In the genomic region with DNA sequence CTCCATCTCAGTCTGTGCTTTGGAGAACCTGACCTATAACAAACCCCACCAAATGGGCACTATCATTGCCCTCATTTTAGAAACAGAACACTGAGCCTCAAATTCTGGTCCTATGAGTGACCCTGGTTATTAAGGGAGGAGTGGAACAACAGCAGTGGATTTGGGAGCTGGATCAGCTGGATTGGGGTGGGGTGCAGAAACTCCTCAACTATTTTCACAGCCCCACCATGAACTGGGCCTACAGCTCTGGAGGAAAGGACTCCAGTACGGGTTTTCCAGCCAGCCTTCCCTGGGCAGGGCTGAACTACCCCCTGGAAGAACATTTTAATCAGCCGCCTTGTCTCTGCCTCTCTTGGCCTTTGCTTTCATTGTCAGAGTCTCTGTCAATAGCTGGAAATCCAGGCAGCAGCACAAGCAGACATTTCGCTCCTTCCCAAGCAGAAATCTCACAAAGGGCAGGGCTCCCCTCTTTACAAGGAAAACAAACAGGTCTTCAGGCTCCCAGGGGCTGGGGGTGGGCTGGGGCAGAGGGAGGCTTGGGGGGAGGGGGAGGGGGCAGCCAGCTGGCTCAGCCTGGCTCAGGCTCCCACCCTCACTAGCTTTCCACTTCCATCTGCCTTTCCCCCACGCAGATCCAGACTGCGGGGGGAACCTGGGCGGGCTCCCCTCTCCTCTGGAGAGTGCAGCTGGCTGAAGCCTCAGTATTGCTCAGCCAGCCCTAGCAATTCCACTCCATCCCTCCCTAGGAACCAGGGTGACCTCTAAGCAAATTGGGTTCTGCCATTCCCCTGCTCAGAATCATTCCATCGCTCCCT, we compare ENCODE assay signal across 8 cellular contexts. TPM values are rescaled to one million over a fixed set of nuclear protein-coding genes. Genes with fewer than 3 reads are reported as not detected.
DNase-seq lines count a peak whose midpoint lies in the region; ATAC-seq and TF ChIP-seq lines count a peak whose summit lies in the region.

No MANE protein-coding gene starts in this region.

- peak; percentile 49 to 58 for TF ChIP-seq RAD21 in liver (IDR thresholded peaks at IDR 0.05)

- H3K27ac Mint-ChIP-seq in natural killer cell treated with Interleukin-12 subunit alpha and Interleukin-12 subunit beta and Interleukin-15 and Interleukin-18, amount 100 ng/mL, for 72 hours, result no peak overlapping the region

- H3K36me3 Mint-ChIP-seq in natural killer cell treated with Interleukin-12 subunit alpha and Interleukin-12 subunit beta and Interleukin-15 and Interleukin-18, amount 100 ng/mL, for 72 hours, result no peaks in the 10 kb centered on the region

- H3K9me3 ChIP-seq in colonic mucosa, result no peaks in the 10 kb centered on the region
- no peaks in the 10 kb centered on the region for H3K9me3 ChIP-seq in liver (ENCODE audit: control insufficient read depth in 4 of 4, low read length in 3 of 4)
- no peaks in the 10 kb centered on the region for H3K9me3 ChIP-seq in tibial artery

- peak; percentile 74 for DNase-seq in HT-29 (ENCODE audit: low spot score)
- DNase-seq in NCI-H526 treated with DMSO at 0.1 percent for 48 hours (lab: John Stamatoyannopoulos, UW), result peak; percentile 75
- DNase-seq in colonic mucosa, result peak; percentile 85
- DNase-seq in tibial artery, result peak in 1 of 2 donors; percentile 62
- DNase-seq in activated gamma-delta T cell treated with Interleukin-2 at 50 U/mL for 16 hours, result no peak
- no peak for DNase-seq in natural killer cell treated with Interleukin-12 subunit alpha and Interleukin-12 subunit beta and Interleukin-15 and Interleukin-18, amount 100 ng/mL, for 72 hours (ENCODE audit: low spot score)

- H3K36me3 ChIP-seq in colonic mucosa (no peaks in the 10 kb centered on the region), liver (ENCODE audit: control insufficient read depth in 4 of 4, insufficient read depth in 3 of 4, low read depth in 1 of 4, low read length in 3 of 4) (no peaks in the 10 kb centered on the region), tibial artery (no peaks in the 10 kb centered on the region)

- peaks cover 7% of the 10 kb centered on the region for H3K4me1 ChIP-seq in colonic mucosa
- H3K4me1 ChIP-seq in liver (ENCODE audit: control insufficient read depth in 4 of 4, insufficient read depth in 4 of 4, low read length in 3 of 4), result peaks cover 4 to 14% (median 9%) of the 10 kb centered on the region in 4 donors
- peaks cover 0 to 12% (median 9%) of the 10 kb centered on the region in 4 donors for H3K4me1 ChIP-seq in tibial artery

- WGBS in liver, result 11% methylated on average over 7 of the region's 7 CpGs

- ATAC-seq in HG02970 (IDR thresholded peaks at IDR 0.05; ENCODE audit: low FRiP score, unreplicated experiment), result no peak
- ATAC-seq in natural killer cell treated with Interleukin-12 subunit alpha and Interleukin-12 subunit beta and Interleukin-15 and Interleukin-18, amount 100 ng/mL, for 72 hours, result no peak

- H3K27me3 ChIP-seq in colonic mucosa (no peaks in the 10 kb centered on the region), liver (ENCODE audit: control insufficient read depth in 4 of 4, insufficient read depth in 4 of 4, low read length in 3 of 4) (no peaks in the 10 kb centered on the region), tibial artery (no peaks in the 10 kb centered on the region)

- H3K27me3 Mint-ChIP-seq in natural killer cell treated with Interleukin-12 subunit alpha and Interleukin-12 subunit beta and Interleukin-15 and Interleukin-18, amount 100 ng/mL, for 72 hours, result peaks cover 31 to 36% of the 10 kb centered on the region in 2 donors

- H3K9me3 Mint-ChIP-seq in natural killer cell treated with Interleukin-12 subunit alpha and Interleukin-12 subunit beta and Interleukin-15 and Interleukin-18, amount 100 ng/mL, for 72 hours, result no peaks in the 10 kb centered on the region

- H3K4me3 ChIP-seq in colonic mucosa (no peak overlapping the region), liver (ENCODE audit: low read depth in 1 of 3, low read length in 3 of 3) (peak overlapping the region in 1 of 3 donors; percentile 22), tibial artery (no peak overlapping the region)

- no peak overlapping the region for H3K4me3 Mint-ChIP-seq in natural killer cell treated with Interleukin-12 subunit alpha and Interleukin-12 subunit beta and Interleukin-15 and Interleukin-18, amount 100 ng/mL, for 72 hours

- peak overlapping the region; percentile 51 for H3K27ac ChIP-seq in colonic mucosa
- peak overlapping the region; percentile 51 to 64 for H3K27ac ChIP-seq in liver (ENCODE audit: low read depth in 1 of 2, low read length in 2 of 2)
- H3K27ac ChIP-seq in tibial artery, result peak overlapping the region; percentile 49 to 57

- H3K9ac ChIP-seq in colonic mucosa (ENCODE audit: low read depth in 2 of 2, low read length in 2 of 2), result peak overlapping the region; percentile 48 to 54
- no peak overlapping the region for H3K9ac ChIP-seq in liver (ENCODE audit: low read depth in 1 of 2, low read length in 2 of 2)

- TF ChIP-seq CTCF in colonic mucosa (IDR thresholded peaks at IDR 0.05) (no peak), liver (IDR thresholded peaks at IDR 0.05; ENCODE audit: low read depth, low read length, missing input control) (no peak), tibial artery (IDR thresholded peaks at IDR 0.05) (no peak)

- H3K4me1 Mint-ChIP-seq in natural killer cell treated with Interleukin-12 subunit alpha and Interleukin-12 subunit beta and Interleukin-15 and Interleukin-18, amount 100 ng/mL, for 72 hours (ENCODE audit: low read depth in 2 of 2), result peaks cover 0 to 7% of the 10 kb centered on the region in 2 donors

- intact Hi-C loops in colonic mucosa (cut with DNase I), result no loop called here
- intact Hi-C loops in tibial artery (cut with DNase I; ENCODE audit: low total_unique reads), result no loop called here

TF ChIP-seq in liver, 16 proteins besides CTCF, POLR2A, EP300 and RAD21 (continues in another document):
- TF ChIP-seq, protein P1, sequence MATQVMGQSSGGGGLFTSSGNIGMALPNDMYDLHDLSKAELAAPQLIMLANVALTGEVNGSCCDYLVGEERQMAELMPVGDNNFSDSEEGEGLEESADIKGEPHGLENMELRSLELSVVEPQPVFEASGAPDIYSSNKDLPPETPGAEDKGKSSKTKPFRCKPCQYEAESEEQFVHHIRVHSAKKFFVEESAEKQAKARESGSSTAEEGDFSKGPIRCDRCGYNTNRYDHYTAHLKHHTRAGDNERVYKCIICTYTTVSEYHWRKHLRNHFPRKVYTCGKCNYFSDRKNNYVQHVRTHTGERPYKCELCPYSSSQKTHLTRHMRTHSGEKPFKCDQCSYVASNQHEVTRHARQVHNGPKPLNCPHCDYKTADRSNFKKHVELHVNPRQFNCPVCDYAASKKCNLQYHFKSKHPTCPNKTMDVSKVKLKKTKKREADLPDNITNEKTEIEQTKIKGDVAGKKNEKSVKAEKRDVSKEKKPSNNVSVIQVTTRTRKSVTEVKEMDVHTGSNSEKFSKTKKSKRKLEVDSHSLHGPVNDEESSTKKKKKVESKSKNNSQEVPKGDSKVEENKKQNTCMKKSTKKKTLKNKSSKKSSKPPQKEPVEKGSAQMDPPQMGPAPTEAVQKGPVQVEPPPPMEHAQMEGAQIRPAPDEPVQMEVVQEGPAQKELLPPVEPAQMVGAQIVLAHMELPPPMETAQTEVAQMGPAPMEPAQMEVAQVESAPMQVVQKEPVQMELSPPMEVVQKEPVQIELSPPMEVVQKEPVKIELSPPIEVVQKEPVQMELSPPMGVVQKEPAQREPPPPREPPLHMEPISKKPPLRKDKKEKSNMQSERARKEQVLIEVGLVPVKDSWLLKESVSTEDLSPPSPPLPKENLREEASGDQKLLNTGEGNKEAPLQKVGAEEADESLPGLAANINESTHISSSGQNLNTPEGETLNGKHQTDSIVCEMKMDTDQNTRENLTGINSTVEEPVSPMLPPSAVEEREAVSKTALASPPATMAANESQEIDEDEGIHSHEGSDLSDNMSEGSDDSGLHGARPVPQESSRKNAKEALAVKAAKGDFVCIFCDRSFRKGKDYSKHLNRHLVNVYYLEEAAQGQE (IDR thresholded peaks at IDR 0.05), result peak; percentile 48
- TF ChIP-seq JUND (IDR thresholded peaks at IDR 0.05) (peak in 1 of 2 donors; percentile 23), HNF4A (conservative IDR thresholded peaks at IDR 0.05) (peak; percentile 46 to 77), FOXA1 (IDR thresholded peaks at IDR 0.05) (peak; percentile 71), SP1 (IDR thresholded peaks at IDR 0.05) (peak; percentile 73), FOXA2 (IDR thresholded peaks at IDR 0.05) (peak; percentile 69), NR2F2 (IDR thresholded peaks at IDR 0.05) (peak; percentile 72), GABPA (IDR thresholded peaks at IDR 0.05 in 1 of 2, conservative IDR thresholded peaks at IDR 0.05 in 1 of 2) (peak in 1 of 2 donors; percentile 13), HNF4G (IDR thresholded peaks at IDR 0.05) (peak; percentile 7), YY1 (IDR thresholded peaks at IDR 0.05) (peak; percentile 54)
- TF ChIP-seq, protein P2, sequence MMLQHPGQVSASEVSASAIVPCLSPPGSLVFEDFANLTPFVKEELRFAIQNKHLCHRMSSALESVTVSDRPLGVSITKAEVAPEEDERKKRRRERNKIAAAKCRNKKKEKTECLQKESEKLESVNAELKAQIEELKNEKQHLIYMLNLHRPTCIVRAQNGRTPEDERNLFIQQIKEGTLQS (IDR thresholded peaks at IDR 0.05), result no peak
- TF ChIP-seq, protein P3, sequence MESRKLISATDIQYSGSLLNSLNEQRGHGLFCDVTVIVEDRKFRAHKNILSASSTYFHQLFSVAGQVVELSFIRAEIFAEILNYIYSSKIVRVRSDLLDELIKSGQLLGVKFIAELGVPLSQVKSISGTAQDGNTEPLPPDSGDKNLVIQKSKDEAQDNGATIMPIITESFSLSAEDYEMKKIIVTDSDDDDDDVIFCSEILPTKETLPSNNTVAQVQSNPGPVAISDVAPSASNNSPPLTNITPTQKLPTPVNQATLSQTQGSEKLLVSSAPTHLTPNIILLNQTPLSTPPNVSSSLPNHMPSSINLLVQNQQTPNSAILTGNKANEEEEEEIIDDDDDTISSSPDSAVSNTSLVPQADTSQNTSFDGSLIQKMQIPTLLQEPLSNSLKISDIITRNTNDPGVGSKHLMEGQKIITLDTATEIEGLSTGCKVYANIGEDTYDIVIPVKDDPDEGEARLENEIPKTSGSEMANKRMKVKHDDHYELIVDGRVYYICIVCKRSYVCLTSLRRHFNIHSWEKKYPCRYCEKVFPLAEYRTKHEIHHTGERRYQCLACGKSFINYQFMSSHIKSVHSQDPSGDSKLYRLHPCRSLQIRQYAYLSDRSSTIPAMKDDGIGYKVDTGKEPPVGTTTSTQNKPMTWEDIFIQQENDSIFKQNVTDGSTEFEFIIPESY (IDR thresholded peaks at IDR 0.05), result peak; percentile 26
- TF ChIP-seq, protein P4, sequence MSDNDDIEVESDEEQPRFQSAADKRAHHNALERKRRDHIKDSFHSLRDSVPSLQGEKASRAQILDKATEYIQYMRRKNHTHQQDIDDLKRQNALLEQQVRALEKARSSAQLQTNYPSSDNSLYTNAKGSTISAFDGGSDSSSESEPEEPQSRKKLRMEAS (IDR thresholded peaks at IDR 0.05), result peak; percentile 44

RNA-seq across cellular contexts. Expression of a gene that starts 13.7 kb away (rescaled TPM):
- 59.1 and 77.6 TPM in 2 replicates for total RNA-seq in HT-29 (2014; rRNA removed; shearing (Covaris generic))
- total RNA-seq in colonic mucosa (10 to 100 TPM; 65.4 to 85.1 TPM), liver (10 to 100 TPM in 1 of 2 donors, 1 to 10 TPM in 1; 8.5 to 13.7 TPM)
- polyA plus RNA-seq in liver, result 1 to 10 TPM; 1.2 to 8.5 TPM
- 100 to 1,000 TPM in 1 of 2 donors, 10 to 100 TPM in 1; 57.6 to 128 TPM for total RNA-seq in natural killer cell treated with Interleukin-12 subunit alpha and Interleukin-12 subunit beta and Interleukin-15 and Interleukin-18, amount 100 ng/mL, for 72 hours

Comparison
In these comparisons a context has a peak if more than half of its experiments do, and no peak if none do; other contexts are left out.
1. DNase-seq: peak in HT-29 (single experiment), NCI-H526 treated with DMSO at 0.1 percent for 48 hours (single experiment) and colonic mucosa (single experiment); none in activated gamma-delta T cell treated with Interleukin-2 at 50 U/mL for 16 hours (single experiment) and natural killer cell treated with Interleukin-12 subunit alpha and Interleukin-12 subunit beta and Interleukin-15 and Interleukin-18, amount 100 ng/mL, for 72 hours (single experiment).
2. H3K9ac ChIP-seq: peak in colonic mucosa (2 of 2); none in liver (0 of 2).
3. Peak in every context shown above with its lines, with median percentiles within 50 percentile points of each other: H3K27ac ChIP-seq.